8 cellular contexts compared by ENCODE assay signal in genomic region chr11:613369-613968, GRCh38. TPM values are rescaled to one million over a fixed set of nuclear protein-coding genes. Genes with fewer than 3 reads are reported as not detected.
DNase-seq lines count a peak whose midpoint lies in the region; ATAC-seq and TF ChIP-seq lines count a peak whose summit lies in the region.
"Had no signal": no experiment of that assay in that cellular context is flagged by ENCODE, and none has a peak within 500 bp of the region (broad histone marks: within the 10 kb centered on the region; RNA-seq: fewer than 3 reads in every experiment).

No MANE protein-coding gene starts in this region.

- H3K79me2 ChIP-seq in GM23338 (replicated peaks; ENCODE audit: insufficient read depth): no peaks in the 10 kb centered on the region
- peaks cover 8% of the 10 kb centered on the region; the same call in 1 of the 2 replicates for H3K79me2 ChIP-seq in PC-3 (ENCODE audit: low read length)

- H3K27me3 ChIP-seq in GM23338 (ENCODE audit: insufficient read depth): no peaks in the 10 kb centered on the region
- H3K27me3 ChIP-seq in PC-3 (ENCODE audit: low read length): no peaks in the 10 kb centered on the region

- DNase-seq in GM23338 (ENCODE audit: low spot score): peak; percentile 89
- peak; percentile 70 for DNase-seq in PC-3
- DNase-seq in activated T-helper 1 cell treated with anti-CD3 and anti-CD28 coated beads, Interleukin-2, amount 50 U/mL, for 16 hours (ENCODE audit: low read depth in 1 of 2, low spot score in 1 of 2): peak; percentile 55 to 72
- DNase-seq in head of caudate nucleus: peak in 31 of 42 donors; percentile 9 to 84 (median 54)
- peak; percentile 79 for DNase-seq in stimulated activated CD4-positive, alpha-beta T cell treated with anti-CD3 and anti-CD28 coated beads, Interleukin-12 subunit alpha, Interleukin-12 subunit beta, amount 100 ng/mL, for 4 hours
- DNase-seq in DMS79 treated with DMSO at 0.1 percent for 48 hours (lab: John Stamatoyannopoulos, UW): no peak

- no peak overlapping the region for H3K27ac ChIP-seq in GM23338 (ENCODE audit: low read depth)
- no peak overlapping the region for H3K27ac ChIP-seq in PC-3 (ENCODE audit: low read length)

- H2AFZ ChIP-seq in GM23338 (no peak overlapping the region), PC-3 (ENCODE audit: low read length) (no peak overlapping the region)

- H3K4me2 ChIP-seq in GM23338 (peak overlapping the region; percentile 72; the same call in 1 of the 2 replicates), PC-3 (ENCODE audit: low read length) (peak overlapping the region; percentile 96)

- POLR2A ChIA-PET in PC-3 (lab: Charles Lee; ENCODE audit: unreplicated experiment): interaction anchor here (0.5 kb wide), 1 partner anchor 196 kb away, joined by 3 read pairs; no protein-coding TSS in a partner anchor

- H3K27ac Mint-ChIP-seq in GM23338: no peak overlapping the region

- TF ChIP-seq CTCF in GM23338 (conservative IDR thresholded peaks at IDR 0.05; ENCODE audit: low read depth in 2 of 2) (no peak), PC-3 (conservative IDR thresholded peaks at IDR 0.05; ENCODE audit: low read depth, low read length) (no peak)

- H3K4me1 Mint-ChIP-seq in GM23338: peaks cover 5% of the 10 kb centered on the region

- peak; percentile 33 for ATAC-seq in GM23338
- ATAC-seq in PC-3: peak; percentile 27
- no peak for ATAC-seq in GM21717 (IDR thresholded peaks at IDR 0.05; ENCODE audit: unreplicated experiment)

- peaks cover 36% of the 10 kb centered on the region for H3F3A ChIP-seq in GM23338 (replicated peaks; ENCODE audit: low read depth)
- H3F3A ChIP-seq in PC-3 (ENCODE audit: low read length, unreplicated experiment): peaks cover 7% of the 10 kb centered on the region

- H3K4me3 Mint-ChIP-seq in GM23338: no peak overlapping the region

- H3K9me3 ChIP-seq in PC-3 (ENCODE audit: low read length): no peaks in the 10 kb centered on the region

- peaks cover 11% of the 10 kb centered on the region for H3K27me3 Mint-ChIP-seq in GM23338 (ENCODE audit: insufficient read depth, low read depth, poor library complexity)

- H4K20me1 ChIP-seq in GM23338 (replicated peaks; ENCODE audit: insufficient read depth) (peaks cover 18% of the 10 kb centered on the region; the same call in 1 of the 2 replicates), PC-3 (ENCODE audit: low read length) (peaks cover 18% of the 10 kb centered on the region)

- H3K9me2 ChIP-seq in GM23338 (ENCODE audit: insufficient read depth): no peaks in the 10 kb centered on the region
- no peaks in the 10 kb centered on the region for H3K9me2 ChIP-seq in PC-3 (replicated peaks; ENCODE audit: low read length)

- H3K9ac ChIP-seq in PC-3 (ENCODE audit: low read length): 0 out of 2 replicates have a peak overlapping the region, but pooled peaks have one; percentile 7

- peaks cover 26% of the 10 kb centered on the region for H3K36me3 Mint-ChIP-seq in GM23338 (ENCODE audit: low read depth)

- no peaks in the 10 kb centered on the region for H3K9me3 Mint-ChIP-seq in GM23338

- CTCF ChIA-PET in PC-3 (lab: Charles Lee): no interaction called here

- no TSS peak for BruUV-seq in PC-3 (replicated peaks; lab: Mats Ljungman, UMichigan)

- H3K4me3 ChIP-seq in GM23338: 0 out of 2 replicates have a peak overlapping the region, but pooled peaks have one; percentile 40
- H3K4me3 ChIP-seq in PC-3 (ENCODE audit: low read length): peak overlapping the region; percentile 79

- intact Hi-C loops in PC-3 (cut with micrococcal nuclease) (loop anchor here (10.0 kb wide), 1 partner anchor 49 kb away; the partner anchor contains the start of genes LMNTD2 and RASSF7), head of caudate nucleus (cut with DNase I) (no loop called here)

- H3K36me3 ChIP-seq in GM23338 (ENCODE audit: insufficient read depth): no peaks in the 10 kb centered on the region
- H3K36me3 ChIP-seq in PC-3 (ENCODE audit: low read depth, low read length): peaks cover 26% of the 10 kb centered on the region

- H3K4me1 ChIP-seq in GM23338 (ENCODE audit: insufficient read depth) (peaks cover 11% of the 10 kb centered on the region; the same call in 1 of the 2 replicates), PC-3 (ENCODE audit: insufficient read depth, low read length) (peaks cover 28% of the 10 kb centered on the region)

TF ChIP-seq in GM23338, 12 proteins besides CTCF, POLR2A, EP300 and RAD21:
- TF ChIP-seq STAT1 (IDR thresholded peaks at IDR 0.05; ENCODE audit: unreplicated experiment): no peak
- no peak for TF ChIP-seq ZNF114 (CRISPR knock-in tag; IDR thresholded peaks at IDR 0.05)
- TF ChIP-seq JUNB (IDR thresholded peaks at IDR 0.05; ENCODE audit: unreplicated experiment): no peak
- TF ChIP-seq ZNF331 (CRISPR knock-in tag; IDR thresholded peaks at IDR 0.05; ENCODE audit: low read depth): no peak

RNA-seq across cellular contexts. Expression of gene IRF7, which starts 2.3 kb away (rescaled TPM):
- 13.8 and 17.3 TPM in 2 replicates for total RNA-seq in GM23338 (2014; rRNA removed; shearing (Covaris generic))
- polyA plus RNA-seq in GM23338 (2016; fragmentation: Nextera tagmentation; extraction: Ambion mirVana): 11.4 and 12.3 TPM in 2 replicates
- total RNA-seq in PC-3 (2014; rRNA removed): 80.8 and 95.7 TPM in 2 replicates

RNA-seq across cellular contexts. Expression of gene CDHR5, which starts 11.3 kb away (rescaled TPM):
- total RNA-seq in GM23338 (2014; rRNA removed; shearing (Covaris generic)): not detected in 2 replicates
- not detected in 2 replicates for polyA plus RNA-seq in GM23338 (2016; fragmentation: Nextera tagmentation; extraction: Ambion mirVana)
- total RNA-seq in PC-3 (2014; rRNA removed): not detected in 2 replicates
- total RNA-seq: activated CD8-positive, alpha-beta memory T cell treated with anti-CD3 and anti-CD28 coated beads for 36 hours had no signal

RNA-seq across cellular contexts. Expression of gene SCT, which starts 13.5 kb away (rescaled TPM):
- not detected in 2 replicates for total RNA-seq in GM23338 (2014; rRNA removed; shearing (Covaris generic))
- 2.6 and 3.8 TPM in 2 replicates for polyA plus RNA-seq in GM23338 (2016; fragmentation: Nextera tagmentation; extraction: Ambion mirVana)
- 2.2 TPM in 1 of 2 replicates, not detected in the other for total RNA-seq in PC-3 (2014; rRNA removed)
- total RNA-seq: activated CD8-positive, alpha-beta memory T cell treated with anti-CD3 and anti-CD28 coated beads for 36 hours had no signal

RNA-seq across cellular contexts. Expression of gene DRD4, which starts 23.6 kb away (rescaled TPM):
- 0.27 and 1.0 TPM in 2 replicates for total RNA-seq in GM23338 (2014; rRNA removed; shearing (Covaris generic))
- 1.3 and 1.8 TPM in 2 replicates for polyA plus RNA-seq in GM23338 (2016; fragmentation: Nextera tagmentation; extraction: Ambion mirVana)
- total RNA-seq in PC-3 (2014; rRNA removed): 0.11 TPM in 1 of 2 replicates, not detected in the other

RNA-seq across cellular contexts. Expression of gene PHRF1, which starts 37.2 kb away (rescaled TPM):
- 33.9 and 45.9 TPM in 2 replicates for total RNA-seq in GM23338 (2014; rRNA removed; shearing (Covaris generic))
- 11.0 and 11.6 TPM in 2 replicates for polyA plus RNA-seq in GM23338 (2016; fragmentation: Nextera tagmentation; extraction: Ambion mirVana)
- total RNA-seq in PC-3 (2014; rRNA removed): 41.4 and 52.4 TPM in 2 replicates
